12 cellular contexts compared by ENCODE assay signal in genomic region chr12:122866950-122867607, GRCh38. TPM values are rescaled to one million over a fixed set of nuclear protein-coding genes. Genes with fewer than 3 reads are reported as not detected.
DNase-seq lines count a peak whose midpoint lies in the region; ATAC-seq, FAIRE-seq and TF ChIP-seq lines count a peak whose summit lies in the region.
"Had no signal": no experiment of that assay in that cellular context is flagged by ENCODE, and none has a peak within 500 bp of the region (broad histone marks: within the 10 kb centered on the region; RNA-seq: fewer than 3 reads in every experiment).

No MANE protein-coding gene starts in this region.

- TF ChIP-seq CTCF in CD4-positive, alpha-beta T cell (IDR thresholded peaks at IDR 0.05), result no peak
- TF ChIP-seq CTCF in K562 (IDR thresholded peaks at IDR 0.05 in 2 of 3, conservative IDR thresholded peaks at IDR 0.05 in 1 of 3; ENCODE audit: insufficient read depth in 2 of 3, low read depth in 1 of 3, low read length in 3 of 3) (no peak), keratinocyte (optimal IDR thresholded peaks at IDR 0.05 in 1 of 3, IDR thresholded peaks at IDR 0.05 in 1 of 3, conservative IDR thresholded peaks at IDR 0.05 in 1 of 3; ENCODE audit: extremely low read depth in 1 of 3, insufficient read depth in 2 of 3, low read length in 3 of 3) (no peak), GM10266 (IDR thresholded peaks at IDR 0.05; ENCODE audit: control insufficient read depth, insufficient read depth, low read depth, missing control alignments) (no peak)

- H4K20me1 ChIP-seq in K562 (replicated peaks; ENCODE audit: control insufficient read depth, insufficient read depth, low read length) (peaks cover 16% of the 10 kb centered on the region), keratinocyte (ENCODE audit: control insufficient read depth, extremely low read depth, insufficient read depth, low read length) (no peaks in the 10 kb centered on the region)

- peaks cover 84% of the 10 kb centered on the region for H3K36me3 Mint-ChIP-seq in CD4-positive, alpha-beta T cell (ENCODE audit: low read depth)

- TF ChIP-seq POLR2A in K562 (conservative IDR thresholded peaks at IDR 0.05), result no peak

- H3K9ac ChIP-seq in K562 (ENCODE audit: insufficient read depth in 1 of 2, low read depth in 2 of 2, low read length in 2 of 2) (no peak overlapping the region), keratinocyte (ENCODE audit: control insufficient read depth, extremely low read depth, insufficient read depth, low read length) (peak overlapping the region; percentile 69)

- WGBS in K562 (ENCODE audit: insufficient coverage, low coverage, missing lambda C conversion rate), result 95% methylated on average over 19 of the region's 36 CpGs

- H3K4me1 ChIP-seq in K562 (replicated peaks in 1 of 2; ENCODE audit: control insufficient read depth in 2 of 2, insufficient read depth in 2 of 2, low read length in 2 of 2) (peaks cover 3 to 50% of the 10 kb centered on the region in 2 experiments; a peak in 3 of 5 replicates), keratinocyte (ENCODE audit: control insufficient read depth, extremely low read depth, insufficient read depth, low read length) (peaks cover 49% of the 10 kb centered on the region)

- in situ Hi-C loops in K562 (cut with MboI), result no loop called here

- ATAC-seq in CD4-positive, alpha-beta T cell (ENCODE audit: poor library complexity), result no peak
- ATAC-seq in K562 (no peak), sciatic nerve (no peak), GM19455 (IDR thresholded peaks at IDR 0.05; ENCODE audit: unreplicated experiment) (no peak)

- FAIRE-seq in K562 (lab: Jason Lieb, UNC) (no peak), keratinocyte (lab: Jason Lieb, UNC) (no peak)

- H3K79me2 ChIP-seq in K562 (ENCODE audit: control insufficient read depth, insufficient read depth, low read length) (peaks cover 14% of the 10 kb centered on the region), keratinocyte (ENCODE audit: control insufficient read depth, insufficient read depth, low read length) (peaks cover 56% of the 10 kb centered on the region)

- H3K27me3 Mint-ChIP-seq in CD4-positive, alpha-beta T cell, result no peaks in the 10 kb centered on the region
- H3K27me3 Mint-ChIP-seq: activated CD4-positive, alpha-beta memory T cell treated with anti-CD3 and anti-CD28 coated beads for 36 hours; activated naive CD4-positive, alpha-beta T cell treated with anti-CD3 and anti-CD28 coated beads, Interleukin-2, amount 50 U/mL, for 24 hours; dendritic cell treated with granulocyte-macrophage colony-stimulating factor and Interleukin-4, amounts not matched to agents 40 ng/mL and 50 ng/mL, for 4 days had no signal

- CTCF ChIA-PET in CD4-positive, alpha-beta T cell (lab: Charles Lee), result interaction anchor here (1.1 kb wide), 1 partner anchor 86 kb away, joined by 3 read pairs; no protein-coding TSS in a partner anchor
- CTCF ChIA-PET in K562 (lab: Yijun Ruan, JAX; ENCODE audit: low intra/inter-chr PET ratio), result no interaction called here

- no peak overlapping the region for H2AFZ ChIP-seq in K562 (ENCODE audit: low read depth, low read length)
- no peak overlapping the region for H2AFZ ChIP-seq in keratinocyte (ENCODE audit: control insufficient read depth, low read length)

- H3K27me3 ChIP-seq in CD4-positive, alpha-beta T cell (ENCODE audit: control insufficient read depth, insufficient read depth, low read length), result no peaks in the 10 kb centered on the region
- H3K27me3 ChIP-seq in K562 (ENCODE audit: control insufficient read depth in 2 of 2, insufficient read depth in 2 of 2, low read length in 2 of 2) (no peaks in the 10 kb centered on the region), keratinocyte (ENCODE audit: control insufficient read depth, extremely low read depth, insufficient read depth, low read length) (no peaks in the 10 kb centered on the region)

- dilution Hi-C loops in keratinocyte (cut with MboI; ENCODE audit: extremely low pct_ligation_motif_present, low sequenced_read_pairs), result no loop called here

- H3K27ac Mint-ChIP-seq in CD4-positive, alpha-beta T cell, result no peak overlapping the region
- H3K27ac Mint-ChIP-seq: activated CD4-positive, alpha-beta memory T cell treated with anti-CD3 and anti-CD28 coated beads for 36 hours; activated naive CD4-positive, alpha-beta T cell treated with anti-CD3 and anti-CD28 coated beads, Interleukin-2, amount 50 U/mL, for 24 hours; dendritic cell treated with granulocyte-macrophage colony-stimulating factor and Interleukin-4, amounts not matched to agents 40 ng/mL and 50 ng/mL, for 4 days; T-helper 1 cell treated with Interleukin-12 subunit alpha and Interleukin-12 subunit beta and Interleukin-4 antibody, amounts not matched to agents 30 μg/mL and 1 μg/mL, for 36 hours had no signal

- DNase-seq in CD4-positive, alpha-beta T cell, result peak in 1 of 10 experiments; percentile 7
- DNase-seq in K562 (ENCODE audit: extremely low read depth in 1 of 4, low spot score in 3 of 4) (no peak), keratinocyte (ENCODE audit: low read depth, low spot score) (no peak), sciatic nerve (ENCODE audit: low spot score) (peak; percentile 59), GM03348 (ENCODE audit: low spot score) (no peak), GM10266 (ENCODE audit: extremely low spot score) (no peak)
- no peak for DNase-seq in activated naive CD4-positive, alpha-beta T cell treated with Interleukin-2 at 50 U/mL for 16 hours
- DNase-seq: activated CD4-positive, alpha-beta memory T cell treated with anti-CD3 and anti-CD28 coated beads for 36 hours had no signal

- POLR2A ChIA-PET in CD4-positive, alpha-beta T cell (lab: Charles Lee), result no interaction called here
- POLR2A ChIA-PET in K562 (lab: Yijun Ruan, JAX), result interaction anchor here (0.9 to 1.4 kb wide), 2 partner anchors 10 to 91 kb away, joined by 3 read pairs; no protein-coding TSS in a partner anchor

- TF ChIP-seq RAD21 in K562 (CRISPR knock-in tag; conservative IDR thresholded peaks at IDR 0.05 in 1 of 2, IDR thresholded peaks at IDR 0.05 in 1 of 2), result no peak

- no peaks in the 10 kb centered on the region for H3K9me3 ChIP-seq in CD4-positive, alpha-beta T cell (ENCODE audit: control insufficient read depth, low read length)
- H3K9me3 ChIP-seq in K562 (replicated peaks; ENCODE audit: control insufficient read depth, insufficient read depth, low read depth, low read length) (no peaks in the 10 kb centered on the region), keratinocyte (ENCODE audit: control insufficient read depth, low read depth, low read length) (no peaks in the 10 kb centered on the region)

- BruUV-seq in K562 (replicated peaks; lab: Mats Ljungman, UMichigan), result no TSS peak

- H3K4me1 Mint-ChIP-seq in CD4-positive, alpha-beta T cell (ENCODE audit: low read depth), result peaks cover 24% of the 10 kb centered on the region

- no peak for TF ChIP-seq EP300 in K562 (IDR thresholded peaks at IDR 0.05; ENCODE audit: low read length)

- no peak overlapping the region for H3K4me2 ChIP-seq in K562 (ENCODE audit: insufficient read depth, low read length)
- H3K4me2 ChIP-seq in keratinocyte (ENCODE audit: control insufficient read depth, extremely low read depth, insufficient read depth, low read depth, low read length), result peak overlapping the region; percentile 47

- no peak overlapping the region for H3K4me3 ChIP-seq in K562
- H3K4me3 ChIP-seq in keratinocyte (ENCODE audit: control insufficient read depth in 2 of 3, extremely low read depth in 1 of 3, insufficient read depth in 2 of 3, low read depth in 1 of 3, low read length in 3 of 3), result no peak overlapping the region

- H3K36me3 ChIP-seq in K562 (ENCODE audit: control insufficient read depth, insufficient read depth, low read length) (peaks cover 84% of the 10 kb centered on the region), keratinocyte (ENCODE audit: control insufficient read depth in 2 of 2, extremely low read depth in 1 of 2, insufficient read depth in 2 of 2, low read length in 2 of 2) (peaks cover 23 to 49% of the 10 kb centered on the region in 2 experiments)

- H3K9me1 ChIP-seq in K562 (ENCODE audit: control insufficient read depth, insufficient read depth, low read length) (no peaks in the 10 kb centered on the region), keratinocyte (ENCODE audit: control insufficient read depth, extremely low read depth, insufficient read depth, low read length) (no peaks in the 10 kb centered on the region)

- peak overlapping the region; percentile 56 for H3K4me3 Mint-ChIP-seq in CD4-positive, alpha-beta T cell
- H3K4me3 Mint-ChIP-seq: activated CD4-positive, alpha-beta memory T cell treated with anti-CD3 and anti-CD28 coated beads for 36 hours; activated naive CD4-positive, alpha-beta T cell treated with anti-CD3 and anti-CD28 coated beads, Interleukin-2, amount 50 U/mL, for 24 hours; dendritic cell treated with granulocyte-macrophage colony-stimulating factor and Interleukin-4, amounts not matched to agents 40 ng/mL and 50 ng/mL, for 4 days; T-helper 1 cell treated with Interleukin-12 subunit alpha and Interleukin-12 subunit beta and Interleukin-4 antibody, amounts not matched to agents 30 μg/mL and 1 μg/mL, for 36 hours had no signal

- H3K9me3 Mint-ChIP-seq in CD4-positive, alpha-beta T cell, result no peaks in the 10 kb centered on the region
- H3K9me3 Mint-ChIP-seq: activated CD4-positive, alpha-beta memory T cell treated with anti-CD3 and anti-CD28 coated beads for 36 hours; activated naive CD4-positive, alpha-beta T cell treated with anti-CD3 and anti-CD28 coated beads, Interleukin-2, amount 50 U/mL, for 24 hours; dendritic cell treated with granulocyte-macrophage colony-stimulating factor and Interleukin-4, amounts not matched to agents 40 ng/mL and 50 ng/mL, for 4 days; T-helper 1 cell treated with Interleukin-12 subunit alpha and Interleukin-12 subunit beta and Interleukin-4 antibody, amounts not matched to agents 30 μg/mL and 1 μg/mL, for 36 hours had no signal

- no peak overlapping the region for H3K27ac ChIP-seq in CD4-positive, alpha-beta T cell (ENCODE audit: low read depth, low read length)
- H3K27ac ChIP-seq in K562 (ENCODE audit: extremely low read depth, low read depth, low read length) (no peak overlapping the region), keratinocyte (ENCODE audit: control insufficient read depth, insufficient read depth, low read length) (peak overlapping the region; percentile 79)

- intact Hi-C loops in CD4-positive, alpha-beta T cell (cut with DNase I, micrococcal nuclease), result loop anchor here in 1 of 2 experiments (5.0 kb wide), 1 partner anchor 35 kb away; no protein-coding TSS in a partner anchor
- intact Hi-C loops in K562 (cut with micrococcal nuclease) (no loop called here), sciatic nerve (cut with DNase I) (no loop called here)

RNA-seq across cellular contexts. Expression of gene VPS37B, which starts 28.8 kb away (rescaled TPM):
- 100 to 1,000 TPM in 1 of 2 experiments, 10 to 100 TPM in 1; 97.7 to 104 TPM for total RNA-seq in CD4-positive, alpha-beta T cell
- total RNA-seq in K562 (2011; cell fraction: chromatin; rRNA removed; ENCODE audit: low replicate concordance), result 49.3 and 58.0 TPM in 2 replicates
- 33.2 and 33.4 TPM in 2 replicates for total RNA-seq in K562 (2011; cell fraction: nucleolus; rRNA removed)
- 41.1 and 66.6 TPM in 2 replicates for total RNA-seq in K562 (2011; cell fraction: nucleoplasm; rRNA removed)
- total RNA-seq in K562 (2014; rRNA removed) (27.9 and 34.1 TPM in 2 replicates), K562 (2014; rRNA removed; fragmentation: Illumina TruSeq; extraction: Trizol) (9.5 and 12.3 TPM in 2 replicates), K562 (2015; rRNA removed; fragmentation: Illumina TruSeq; extraction: Trizol) (18.1 and 18.5 TPM in 2 replicates), K562 (2021) (35.8 and 37.4 TPM in 2 replicates), sciatic nerve (24.8 TPM)
- polyA plus RNA-seq in K562 (2011; rRNA removed) (13.8 TPM in 2 replicates), K562 (2014; fragmentation: Illumina TruSeq; extraction: Trizol) (17.9 and 24.0 TPM in 2 replicates), K562 (2014; fragmentation: Nextera tagmentation; extraction: Ambion mirVana) (under 1 TPM; 0.28 to 0.34 TPM), K562 (2014; rRNA removed) (24.7 and 33.3 TPM in 2 replicates), keratinocyte (29.3 to 85.5 TPM (median 34.1 TPM) in 3 replicates)
- polyA plus RNA-seq in K562 (2011; cell fraction: cytosol; rRNA removed), result 19.4 and 30.1 TPM in 2 replicates
- polyA plus RNA-seq in K562 (2011; cell fraction: nucleus; rRNA removed), result 22.7 and 30.0 TPM in 2 replicates
- polyA plus RNA-seq in K562 (2012), result 18.5 and 22.9 TPM in 2 replicates
- 12.2 and 15.1 TPM in 2 replicates for polyA minus RNA-seq in K562 (2011; rRNA and poly(A)+ RNA removed)
- 13.9 and 17.0 TPM in 2 replicates for polyA minus RNA-seq in K562 (2011; cell fraction: cytosol; rRNA and poly(A)+ RNA removed)
- 11.8 and 13.6 TPM in 2 replicates for polyA minus RNA-seq in K562 (2011; cell fraction: nucleus; rRNA and poly(A)+ RNA removed)
- 22.7 TPM for polyA plus RNA-seq in keratinocyte (2011; ENCODE audit: low read depth)
- polyA plus RNA-seq in keratinocyte (2011; cell fraction: cytosol; rRNA removed), result 47.2 and 61.5 TPM in 2 replicates
- polyA plus RNA-seq in keratinocyte (2011; cell fraction: nucleus; rRNA removed), result 73.8 and 86.1 TPM in 2 replicates
- polyA plus RNA-seq in keratinocyte (2012; ENCODE audit: low replicate concordance), result 37.9 and 59.4 TPM in 2 replicates
- polyA minus RNA-seq in keratinocyte, result 24.4 to 39.4 TPM (median 29.8 TPM) in 3 replicates
- 77.5 TPM for polyA minus RNA-seq in keratinocyte (2011; cell fraction: cytosol; rRNA and poly(A)+ RNA removed)
- polyA minus RNA-seq in keratinocyte (2011; cell fraction: nucleus; rRNA and poly(A)+ RNA removed), result 33.3 and 50.4 TPM in 2 replicates

RNA-seq across cellular contexts. Expression of gene HIP1R, which starts 31.8 kb away (rescaled TPM):
- 100 to 1,000 TPM; 184 to 185 TPM for total RNA-seq in CD4-positive, alpha-beta T cell
- 70.1 and 194 TPM in 2 replicates for total RNA-seq in K562 (2011; cell fraction: chromatin; rRNA removed; ENCODE audit: low replicate concordance)
- total RNA-seq in K562 (2011; cell fraction: nucleolus; rRNA removed), result 103 and 109 TPM in 2 replicates
- 63.5 and 76.8 TPM in 2 replicates for total RNA-seq in K562 (2011; cell fraction: nucleoplasm; rRNA removed)
- total RNA-seq in K562 (2014; rRNA removed), result 29.2 and 30.4 TPM in 2 replicates
- 6.4 and 8.6 TPM in 2 replicates for total RNA-seq in K562 (2014; rRNA removed; fragmentation: Illumina TruSeq; extraction: Trizol)
- total RNA-seq in K562 (2015; rRNA removed; fragmentation: Illumina TruSeq; extraction: Trizol), result 12.0 and 13.2 TPM in 2 replicates
- total RNA-seq in K562 (2021), result 27.8 and 31.0 TPM in 2 replicates
- 14.2 and 17.2 TPM in 2 replicates for polyA plus RNA-seq in K562 (2011; rRNA removed)
- polyA plus RNA-seq in K562 (2011; cell fraction: cytosol; rRNA removed), result 8.8 and 22.2 TPM in 2 replicates
- polyA plus RNA-seq in K562 (2011; cell fraction: nucleus; rRNA removed), result 107 and 176 TPM in 2 replicates
- 15.6 and 30.3 TPM in 2 replicates for polyA plus RNA-seq in K562 (2012)
- 21.7 and 33.6 TPM in 2 replicates for polyA plus RNA-seq in K562 (2014; fragmentation: Illumina TruSeq; extraction: Trizol)
- polyA plus RNA-seq in K562 (2014; fragmentation: Nextera tagmentation; extraction: Ambion mirVana), result under 1 TPM; 0.15 to 0.45 TPM
- 27.0 and 29.1 TPM in 2 replicates for polyA plus RNA-seq in K562 (2014; rRNA removed)
- 5.7 and 11.0 TPM in 2 replicates for polyA minus RNA-seq in K562 (2011; rRNA and poly(A)+ RNA removed)
- 6.4 and 7.5 TPM in 2 replicates for polyA minus RNA-seq in K562 (2011; cell fraction: cytosol; rRNA and poly(A)+ RNA removed)
- 23.3 and 26.9 TPM in 2 replicates for polyA minus RNA-seq in K562 (2011; cell fraction: nucleus; rRNA and poly(A)+ RNA removed)
- 19.4 to 31.8 TPM (median 23.0 TPM) in 3 replicates for polyA plus RNA-seq in keratinocyte
- polyA plus RNA-seq in keratinocyte (2011; ENCODE audit: low read depth), result 39.4 TPM
- polyA plus RNA-seq in keratinocyte (2011; cell fraction: cytosol; rRNA removed), result 10.1 and 13.0 TPM in 2 replicates
- 69.4 and 79.4 TPM in 2 replicates for polyA plus RNA-seq in keratinocyte (2011; cell fraction: nucleus; rRNA removed)
- 21.9 and 45.2 TPM in 2 replicates for polyA plus RNA-seq in keratinocyte (2012; ENCODE audit: low replicate concordance)
- 42.9 to 79.9 TPM (median 43.5 TPM) in 3 replicates for polyA minus RNA-seq in keratinocyte
- polyA minus RNA-seq in keratinocyte (2011; cell fraction: cytosol; rRNA and poly(A)+ RNA removed), result 16.3 TPM
- polyA minus RNA-seq in keratinocyte (2011; cell fraction: nucleus; rRNA and poly(A)+ RNA removed), result 36.1 and 37.4 TPM in 2 replicates
- total RNA-seq in sciatic nerve, result 14.3 TPM
